In the genomic region with DNA sequence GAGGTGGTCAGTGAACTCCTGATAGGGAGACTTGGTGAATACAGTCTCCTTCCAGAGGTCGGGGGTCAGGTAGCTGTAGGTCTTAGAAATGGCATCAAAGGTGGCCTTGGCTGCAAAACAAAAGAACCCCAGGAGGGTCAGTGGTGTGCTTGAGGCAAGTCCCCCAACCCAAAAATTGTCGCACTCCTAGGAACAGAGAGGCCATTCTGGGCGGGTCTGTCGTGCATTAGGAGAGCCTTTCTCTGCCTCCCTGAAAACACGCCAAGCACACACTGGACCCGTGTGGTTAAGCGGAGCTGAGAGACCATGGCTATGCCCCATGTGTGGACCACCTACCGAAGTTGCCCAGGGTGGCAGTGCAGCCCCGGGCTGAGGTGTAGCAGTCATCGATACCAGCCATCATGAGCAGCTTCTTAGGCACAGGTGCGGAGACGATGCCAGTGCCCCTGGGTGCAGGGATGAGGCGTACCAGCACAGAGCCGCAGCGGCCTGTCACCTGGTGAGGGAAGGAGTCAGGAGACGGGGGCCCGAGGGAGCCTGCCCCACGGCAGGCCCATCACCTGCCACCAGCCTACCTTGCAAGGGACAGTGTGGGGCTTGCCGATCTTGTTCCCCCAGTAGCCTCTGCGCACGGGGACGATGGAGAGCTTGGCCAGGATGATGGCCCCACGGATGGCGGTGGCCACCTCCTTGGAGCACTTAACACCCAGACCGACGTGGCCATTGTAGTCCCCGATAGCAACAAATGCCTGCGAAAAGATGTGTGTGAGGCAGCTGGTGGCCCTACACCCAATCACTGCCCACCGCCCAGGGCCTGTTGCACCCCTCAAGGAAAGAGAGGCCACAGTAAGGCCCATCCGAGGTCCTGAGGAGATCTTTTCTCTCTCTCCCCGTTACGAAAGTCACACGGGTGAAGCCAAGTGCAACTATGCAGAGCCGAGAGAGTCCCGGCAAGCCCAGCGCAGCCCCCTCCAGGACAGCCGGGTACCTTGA, we compare ENCODE assay signal across 9 cellular contexts. TPM values are rescaled to one million over a fixed set of nuclear protein-coding genes. Genes with fewer than 3 reads are reported as not detected.
DNase-seq lines count a peak whose midpoint lies in the region; ATAC-seq and TF ChIP-seq lines count a peak whose summit lies in the region.
"Not testable (repeated sequence)": the region's sequence is repeated elsewhere in the genome, so short reads cannot be mapped to it uniquely, and the experiment has no call there.
"Had no signal": no experiment of that assay in that cellular context is flagged by ENCODE, and none has a peak within 500 bp of the region (broad histone marks: within the 10 kb centered on the region; RNA-seq: fewer than 3 reads in every experiment).

No MANE protein-coding gene starts in this region.

- CTCF ChIA-PET in HEK293 (lab: Yijun Ruan, JAX), result not testable (repeated sequence)

- H3K36me3 Mint-ChIP-seq in T-helper 17 cell (ENCODE audit: low read depth), result not testable (repeated sequence)
- peaks cover 52% of the 10 kb centered on the region for H3K36me3 Mint-ChIP-seq in activated naive CD8-positive, alpha-beta T cell treated with anti-CD3 and anti-CD28 coated beads, Interleukin-2, amount 50 U/mL, for 24 hours (ENCODE audit: low read depth)

- not testable (repeated sequence) for H2BK5ac ChIP-seq in neuronal stem cell (ENCODE audit: low read length)

- H4K91ac ChIP-seq in neuronal stem cell (ENCODE audit: low read depth, low read length, poor library complexity), result not testable (repeated sequence)

- not testable (repeated sequence) for H3K9me3 Mint-ChIP-seq in activated naive CD8-positive, alpha-beta T cell treated with anti-CD3 and anti-CD28 coated beads, Interleukin-2, amount 50 U/mL, for 24 hours

- not testable (repeated sequence) for H3K18ac ChIP-seq in neuronal stem cell (ENCODE audit: low read length)

- H2AK5ac ChIP-seq in neuronal stem cell (ENCODE audit: low read depth, low read length), result not testable (repeated sequence)

- not testable (repeated sequence) for H2BK120ac ChIP-seq in neuronal stem cell (ENCODE audit: low read depth, low read length)

- H3K4me3 ChIP-seq in AG10803 (ENCODE audit: low read length) (peak overlapping the region; percentile 18), HEK293 (ENCODE audit: low read depth, low read length) (peak overlapping the region; percentile 94), fibroblast of pulmonary artery (replicated peaks; ENCODE audit: low read depth, low read length) (peak overlapping the region; percentile 90), neuronal stem cell (ENCODE audit: low read length in 2 of 2) (peak overlapping the region in 1 of 2 donors; percentile 23)

- POLR2A ChIA-PET in HEK293 (lab: Yijun Ruan, JAX), result interaction anchor here (0.6 to 2.7 kb wide), 10 partner anchors 9 to 395 kb away, joined by 3 to 46 read pairs (median 4); a partner anchor contains a TSS

- not testable (repeated sequence) for H3K9me3 ChIP-seq in HEK293 (ENCODE audit: control insufficient read depth, insufficient read depth, low read depth, low read length); T-helper 17 cell (ENCODE audit: control insufficient read depth, low read length, poor library complexity, severe bottlenecking); neuronal stem cell (replicated peaks in 1 of 2; ENCODE audit: control insufficient read depth in 2 of 2, insufficient read depth in 1 of 2, low read depth in 1 of 2, low read length in 2 of 2)

- H3K4ac ChIP-seq in neuronal stem cell (ENCODE audit: low read length), result not testable (repeated sequence)

- peak overlapping the region; percentile 8 for H3K23ac ChIP-seq in neuronal stem cell (ENCODE audit: low read depth, low read length, poor library complexity)

- not testable (repeated sequence) for TF ChIP-seq CTCF in AG10803 (conservative IDR thresholded peaks at IDR 0.05; ENCODE audit: low read length); HEK293 (tag by site-specific recombination; IDR thresholded peaks at IDR 0.05); fibroblast of pulmonary artery (IDR thresholded peaks at IDR 0.05; ENCODE audit: low read length, missing control alignments)

- peak overlapping the region; percentile 100 for H3K27ac ChIP-seq in HEK293 (ENCODE audit: extremely low read depth, low read depth, low read length)
- not testable (repeated sequence) for H3K27ac ChIP-seq in neuronal stem cell (replicated peaks; ENCODE audit: low read length)

- no CpG with 5 or more reads among the region's 37 CpGs for WGBS in neuronal stem cell (ENCODE audit: extremely low coverage in 2 of 2, insufficient read length in 2 of 2, insufficient replicate concordance in 1 of 2), 2 donors

- not testable (repeated sequence) for H2BK12ac ChIP-seq in neuronal stem cell (ENCODE audit: low read length)

- H3K36me3 ChIP-seq in HEK293 (ENCODE audit: control insufficient read depth in 2 of 2, insufficient read depth in 1 of 2, low read length in 2 of 2) (peaks cover 0 to 42% of the 10 kb centered on the region in 2 experiments; a peak in 1 of 3 replicates), neuronal stem cell (replicated peaks in 1 of 2; ENCODE audit: control insufficient read depth in 2 of 2, insufficient read depth in 2 of 2, low read length in 2 of 2) (peaks cover 18 to 36% of the 10 kb centered on the region in 2 donors)

- not testable (repeated sequence) for H2BK15ac ChIP-seq in neuronal stem cell (ENCODE audit: low read length)

- not testable (repeated sequence) for H4K8ac ChIP-seq in neuronal stem cell (ENCODE audit: low read depth, low read length)

- not testable (repeated sequence) for H3K27me3 ChIP-seq in neuronal stem cell (ENCODE audit: control insufficient read depth in 3 of 3, insufficient read depth in 3 of 3, low read depth in 1 of 3, low read length in 3 of 3)

- DNase-seq in AG10803 (ENCODE audit: low read depth); T-helper 17 cell; fibroblast of pulmonary artery (ENCODE audit: low read depth); neuronal stem cell (ENCODE audit: low spot score): not testable (repeated sequence)
- peak; percentile 14 for DNase-seq in activated naive CD8-positive, alpha-beta T cell treated with anti-CD3 and anti-CD28 coated beads, Interleukin-2, amount 50 U/mL, for 24 hours

- not testable (repeated sequence) for H3K27me3 Mint-ChIP-seq in T-helper 17 cell; activated naive CD8-positive, alpha-beta T cell treated with anti-CD3 and anti-CD28 coated beads, Interleukin-2, amount 50 U/mL, for 24 hours

- H3K4me2 ChIP-seq in neuronal stem cell (ENCODE audit: insufficient read depth, low read length, poor library complexity, severe bottlenecking), result not testable (repeated sequence)

- peaks cover 18% of the 10 kb centered on the region for H3K79me1 ChIP-seq in neuronal stem cell (ENCODE audit: low read depth, low read length)

- H3K9ac ChIP-seq in neuronal stem cell (ENCODE audit: low read depth, low read length, poor library complexity), result peak overlapping the region; percentile 66

- peak overlapping the region; percentile 98 for H3K27ac Mint-ChIP-seq in T-helper 17 cell
- H3K27ac Mint-ChIP-seq in activated naive CD8-positive, alpha-beta T cell treated with anti-CD3 and anti-CD28 coated beads, Interleukin-2, amount 50 U/mL, for 24 hours, result peak overlapping the region; percentile 100

- H3K4me1 ChIP-seq in HEK293 (ENCODE audit: control insufficient read depth, insufficient read depth, low read length), result not testable (repeated sequence)
- peaks cover 14 to 15% of the 10 kb centered on the region in 2 donors for H3K4me1 ChIP-seq in neuronal stem cell (ENCODE audit: control insufficient read depth in 2 of 2, insufficient read depth in 1 of 2, low read depth in 1 of 2, low read length in 2 of 2)

- not testable (repeated sequence) for ATAC-seq in T-helper 17 cell; activated naive CD8-positive, alpha-beta T cell treated with anti-CD3 and anti-CD28 coated beads, Interleukin-2, amount 50 U/mL, for 24 hours

- H3K14ac ChIP-seq in neuronal stem cell (ENCODE audit: low read length), result not testable (repeated sequence)

- H2AFZ ChIP-seq in neuronal stem cell (ENCODE audit: low read length), result not testable (repeated sequence)

- peak overlapping the region; percentile 93 for H3K4me3 Mint-ChIP-seq in T-helper 17 cell
- peak overlapping the region; percentile 100 for H3K4me3 Mint-ChIP-seq in activated naive CD8-positive, alpha-beta T cell treated with anti-CD3 and anti-CD28 coated beads, Interleukin-2, amount 50 U/mL, for 24 hours

- H3K4me1 Mint-ChIP-seq in T-helper 17 cell, result peaks cover 43% of the 10 kb centered on the region
- peaks cover 45% of the 10 kb centered on the region for H3K4me1 Mint-ChIP-seq in activated naive CD8-positive, alpha-beta T cell treated with anti-CD3 and anti-CD28 coated beads, Interleukin-2, amount 50 U/mL, for 24 hours

TF ChIP-seq in HEK293, 187 proteins besides CTCF, POLR2A, EP300 and RAD21 (continues in another document):
- peak; percentile 61 for TF ChIP-seq ZNF629 (tag by site-specific recombination; IDR thresholded peaks at IDR 0.05)

RNA-seq across cellular contexts. Expression of a gene that starts 2.2 kb away (rescaled TPM):
- total RNA-seq in T-helper 17 cell, result 1,000 to 10,000 TPM; 3,200 to 3,361 TPM
- 7,109 TPM for polyA plus RNA-seq in neuronal stem cell (2013, experiment 1 of 2)
- 6,979 TPM for polyA plus RNA-seq in neuronal stem cell (2013, experiment 2 of 2)

RNA-seq across cellular contexts. Expression of a gene that starts 3.1 kb away (rescaled TPM):
- 10 to 100 TPM; 57.7 to 58.1 TPM for total RNA-seq in T-helper 17 cell
- 135 TPM for polyA plus RNA-seq in neuronal stem cell (2013, experiment 1 of 2)
- 129 TPM for polyA plus RNA-seq in neuronal stem cell (2013, experiment 2 of 2)

RNA-seq across cellular contexts. Expression of a gene that starts 4.2 kb away (rescaled TPM):
- total RNA-seq in T-helper 17 cell, result not detected
- polyA plus RNA-seq in neuronal stem cell (2013, experiment 1 of 2), result not detected
- not detected for polyA plus RNA-seq in neuronal stem cell (2013, experiment 2 of 2)
- total RNA-seq: aorta, posterior vena cava, thyroid gland had no signal
- polyA plus RNA-seq: aorta had no signal

RNA-seq across cellular contexts. Expression of a gene that starts 8.0 kb away (rescaled TPM):
- total RNA-seq in T-helper 17 cell, result not detected
- 0.06 TPM for polyA plus RNA-seq in neuronal stem cell (2013, experiment 1 of 2)
- 0.04 TPM for polyA plus RNA-seq in neuronal stem cell (2013, experiment 2 of 2)
- total RNA-seq: aorta, posterior vena cava, thyroid gland had no signal
- polyA plus RNA-seq: aorta had no signal

RNA-seq across cellular contexts. Expression of a gene that starts 9.4 kb away (rescaled TPM):
- 10 to 100 TPM; 19.5 to 20.8 TPM for total RNA-seq in T-helper 17 cell
- 20.3 TPM for polyA plus RNA-seq in neuronal stem cell (2013, experiment 1 of 2)
- polyA plus RNA-seq in neuronal stem cell (2013, experiment 2 of 2), result 19.7 TPM
